Comparison of ENCODE assay signal across 8 cellular contexts in the genomic region with DNA sequence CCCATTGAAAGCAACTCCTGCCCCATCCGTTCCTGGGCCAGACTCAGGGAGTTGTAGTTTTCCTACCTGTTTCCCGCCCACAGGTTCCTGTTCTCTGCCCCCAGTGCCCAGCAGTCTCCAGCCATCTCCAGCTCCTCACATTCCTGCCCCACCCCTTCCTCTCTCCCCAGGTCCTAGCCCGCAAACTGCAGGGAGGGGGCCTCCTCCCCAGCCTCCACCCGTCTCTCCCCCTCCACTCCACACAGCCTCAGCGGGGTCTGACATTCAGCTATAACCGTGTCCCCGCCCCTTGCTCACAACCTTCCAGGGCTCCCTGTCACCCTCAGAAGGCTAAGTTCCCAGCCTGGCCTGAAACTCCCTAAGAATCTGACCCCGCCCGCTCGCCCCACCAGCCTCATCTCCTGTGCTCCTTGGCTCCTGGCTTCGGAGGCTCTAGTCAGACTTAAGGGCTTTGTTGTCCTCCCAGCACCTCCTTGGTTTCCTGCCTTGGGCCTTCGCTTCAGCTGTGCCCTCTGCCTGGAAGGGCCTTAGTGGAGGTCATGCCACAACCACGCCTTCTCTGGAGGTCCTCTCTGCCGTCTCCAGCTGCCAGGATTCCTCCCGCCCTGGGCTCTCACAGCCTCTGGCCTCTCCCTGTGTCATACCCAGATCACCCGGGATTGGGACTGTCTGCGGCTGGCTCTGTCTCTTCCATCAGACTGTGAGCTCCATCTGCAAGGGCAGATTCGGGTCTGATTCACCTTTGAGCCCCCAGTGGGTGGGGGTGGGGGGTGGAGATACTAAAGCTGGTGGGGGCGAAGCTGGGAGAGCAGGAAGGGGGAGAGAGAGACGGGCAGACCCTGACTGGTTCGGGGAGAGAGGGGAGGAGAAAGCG. TPM values are rescaled to one million over a fixed set of nuclear protein-coding genes. Genes with fewer than 3 reads are reported as not detected.
DNase-seq lines count a peak whose midpoint lies in the region; ATAC-seq and TF ChIP-seq lines count a peak whose summit lies in the region.

No MANE protein-coding gene starts in this region.

- peaks cover 0 to 7% (median 0%) of the 10 kb centered on the region in 3 donors for H3K36me3 Mint-ChIP-seq in CD8-positive, alpha-beta memory T cell
- no peaks in the 10 kb centered on the region for H3K36me3 Mint-ChIP-seq in progenitor cell of endocrine pancreas (ENCODE audit: insufficient read depth)

- no peak for DNase-seq in CD8-positive, alpha-beta memory T cell
- DNase-seq in MG63 (peak; percentile 91), ascending aorta (ENCODE audit: low spot score in 2 of 2) (peak in 1 of 2 donors; percentile 84), hippocampal formation (lab: John Stamatoyannopoulos, UW) (peak; percentile 40 to 55), progenitor cell of endocrine pancreas (ENCODE audit: low spot score, unreplicated experiment) (no peak), mesenteric fat pad (ENCODE audit: low spot score) (no peak), CD1c-positive myeloid dendritic cell (ENCODE audit: extremely low spot score) (no peak)

- peak overlapping the region in 5 of 8 donors; percentile 62 to 90 (median 72) for H3K27ac Mint-ChIP-seq in CD8-positive, alpha-beta memory T cell
- peak overlapping the region; percentile 82 for H3K27ac Mint-ChIP-seq in progenitor cell of endocrine pancreas

- TF ChIP-seq CTCF in ascending aorta (IDR thresholded peaks at IDR 0.05) (no peak), progenitor cell of endocrine pancreas (IDR thresholded peaks at IDR 0.05; ENCODE audit: unreplicated experiment) (no peak)

- H3K4me3 Mint-ChIP-seq in CD8-positive, alpha-beta memory T cell: peak overlapping the region; percentile 73 to 91 (median 79)
- peak overlapping the region; percentile 80 for H3K4me3 Mint-ChIP-seq in progenitor cell of endocrine pancreas (ENCODE audit: low read depth)

- H3K9me3 Mint-ChIP-seq in CD8-positive, alpha-beta memory T cell: peaks cover 4 to 20% (median 6%) of the 10 kb centered on the region in 5 donors
- H3K9me3 Mint-ChIP-seq in progenitor cell of endocrine pancreas (ENCODE audit: low read depth): no peaks in the 10 kb centered on the region

- CTCF ChIA-PET in CD8-positive, alpha-beta memory T cell (lab: Charles Lee): no interaction called here

- POLR2A ChIA-PET in CD8-positive, alpha-beta memory T cell (lab: Charles Lee): interaction anchor here (0.7 kb wide), 1 partner anchor 16 kb away, joined by 3 read pairs; no protein-coding TSS in a partner anchor

- intact Hi-C loops in ascending aorta (cut with DNase I): loop anchor here (1.0 to 10.0 kb wide), 4 partner anchors 31 to 323 kb away; a partner anchor contains a TSS

- H3K36me3 ChIP-seq in CD8-positive, alpha-beta memory T cell (ENCODE audit: insufficient read depth, low read length): no peaks in the 10 kb centered on the region
- H3K36me3 ChIP-seq in MG63 (peaks cover 7% of the 10 kb centered on the region), ascending aorta (no peaks in the 10 kb centered on the region)

- no peaks in the 10 kb centered on the region for H3K9me3 ChIP-seq in CD8-positive, alpha-beta memory T cell (ENCODE audit: low read length)
- H3K9me3 ChIP-seq in MG63 (no peaks in the 10 kb centered on the region; the same call in 1 of the 2 replicates), ascending aorta (no peaks in the 10 kb centered on the region)

- peaks cover 5% of the 10 kb centered on the region for H3K27me3 ChIP-seq in CD8-positive, alpha-beta memory T cell (ENCODE audit: insufficient read depth, low read length, poor library complexity, severe bottlenecking)
- H3K27me3 ChIP-seq in MG63 (no peaks in the 10 kb centered on the region), ascending aorta (no peaks in the 10 kb centered on the region)

- peak overlapping the region; percentile 54 for H3K27ac ChIP-seq in CD8-positive, alpha-beta memory T cell (ENCODE audit: low read depth, low read length)
- peak overlapping the region; percentile 97 to 100 for H3K27ac ChIP-seq in ascending aorta

- H3K4me1 Mint-ChIP-seq in CD8-positive, alpha-beta memory T cell: peaks cover 6 to 22% (median 10%) of the 10 kb centered on the region in 3 donors
- H3K4me1 Mint-ChIP-seq in progenitor cell of endocrine pancreas (ENCODE audit: low read depth): peaks cover 25% of the 10 kb centered on the region

- H3K27me3 Mint-ChIP-seq in CD8-positive, alpha-beta memory T cell: peaks cover 30 to 33% of the 10 kb centered on the region in 2 donors
- no peaks in the 10 kb centered on the region for H3K27me3 Mint-ChIP-seq in progenitor cell of endocrine pancreas

- ATAC-seq in HG03432 (IDR thresholded peaks at IDR 0.05; ENCODE audit: unreplicated experiment): no peak

- H3K4me3 ChIP-seq in CD8-positive, alpha-beta memory T cell (ENCODE audit: low read length): no peak overlapping the region
- H3K4me3 ChIP-seq in MG63 (peak overlapping the region; percentile 84), ascending aorta (peak overlapping the region; percentile 71 to 89)

- peaks cover 5% of the 10 kb centered on the region for H3K4me1 ChIP-seq in CD8-positive, alpha-beta memory T cell (ENCODE audit: insufficient read depth, low read length)
- peaks cover 12 to 21% of the 10 kb centered on the region in 2 donors for H3K4me1 ChIP-seq in ascending aorta

RNA-seq across cellular contexts. Expression of a gene that starts 5.1 kb away (rescaled TPM):
- 1 to 10 TPM; 3.1 to 3.3 TPM for total RNA-seq in CD8-positive, alpha-beta memory T cell
- polyA plus RNA-seq in CD8-positive, alpha-beta memory T cell: 2.2 TPM
- total RNA-seq in MG63 (2014; rRNA removed; shearing (Covaris generic); ENCODE audit: low replicate concordance): 8.2 and 31.7 TPM in 2 replicates
- total RNA-seq in ascending aorta (16.0 TPM), progenitor cell of endocrine pancreas (28.9 and 32.3 TPM in 2 replicates), mesenteric fat pad (24.0 TPM)

RNA-seq across cellular contexts. Expression of a gene that starts 35.8 kb away (rescaled TPM):
- total RNA-seq in CD8-positive, alpha-beta memory T cell: not detected
- polyA plus RNA-seq in CD8-positive, alpha-beta memory T cell: not detected
- total RNA-seq in MG63 (2014; rRNA removed; shearing (Covaris generic); ENCODE audit: low replicate concordance): not detected in 2 replicates
- 2.9 TPM for total RNA-seq in ascending aorta
- total RNA-seq in progenitor cell of endocrine pancreas: not detected in 2 replicates
- total RNA-seq in mesenteric fat pad: 31.7 TPM

RNA-seq across cellular contexts. Expression of a gene that starts 41.4 kb away (rescaled TPM):
- total RNA-seq in CD8-positive, alpha-beta memory T cell: under 1 TPM; 0.33 to 0.35 TPM
- not detected for polyA plus RNA-seq in CD8-positive, alpha-beta memory T cell
- not detected in 2 replicates for total RNA-seq in MG63 (2014; rRNA removed; shearing (Covaris generic); ENCODE audit: low replicate concordance)
- total RNA-seq in ascending aorta (0.75 TPM), progenitor cell of endocrine pancreas (not detected in 2 replicates), mesenteric fat pad (12.5 TPM)

RNA-seq across cellular contexts. Expression of a gene that starts 57.8 kb away (rescaled TPM):
- under 1 TPM in 1 of 2 experiments, not detected in 1; 0.13 TPM for total RNA-seq in CD8-positive, alpha-beta memory T cell
- not detected for polyA plus RNA-seq in CD8-positive, alpha-beta memory T cell
- total RNA-seq in MG63 (2014; rRNA removed; shearing (Covaris generic); ENCODE audit: low replicate concordance): not detected in 2 replicates
- total RNA-seq in ascending aorta (not detected), progenitor cell of endocrine pancreas (not detected in 2 replicates), mesenteric fat pad (2.2 TPM)

Comparison
In these comparisons a context has a peak if more than half of its experiments do, and no peak if none do; other contexts are left out.
1. DNase-seq: peak in MG63 (single experiment) and hippocampal formation (2 of 2); none in CD8-positive, alpha-beta memory T cell (0 of 5), progenitor cell of endocrine pancreas (single experiment), mesenteric fat pad (single experiment) and CD1c-positive myeloid dendritic cell (single experiment).